In genomic region chr17:82097187-82097918, GRCh38 we compare ENCODE assay signal across 8 cellular contexts. TPM values are rescaled to one million over a fixed set of nuclear protein-coding genes. Genes with fewer than 3 reads are reported as not detected.
DNase-seq lines count a peak whose midpoint lies in the region; ATAC-seq and TF ChIP-seq lines count a peak whose summit lies in the region.

No MANE protein-coding gene starts in this region.

- H3K9me2 ChIP-seq in Loucy (replicated peaks; ENCODE audit: low read depth, low read length) = no peaks in the 10 kb centered on the region

- H3K9me3 ChIP-seq in CD8-positive, alpha-beta T cell (ENCODE audit: low read length) = no peaks in the 10 kb centered on the region
- H3K9me3 ChIP-seq in Loucy (ENCODE audit: insufficient read depth, low read depth, low read length) (no peaks in the 10 kb centered on the region), parathyroid adenoma (ENCODE audit: control insufficient read depth, low read length) (no peaks in the 10 kb centered on the region)

- H3K9ac ChIP-seq in Loucy (ENCODE audit: low read depth, low read length, poor library complexity, severe bottlenecking) = peak overlapping the region; percentile 93
- H3K9ac ChIP-seq in parathyroid adenoma = peak overlapping the region; percentile 50

- peak in 1 of 7 experiments; percentile 11 for DNase-seq in CD8-positive, alpha-beta T cell
- DNase-seq in GM19240 (ENCODE audit: insufficient read length, low spot score) (peak; percentile 61), glomerular visceral epithelial cell (ENCODE audit: extremely low spot score) (peak; percentile 62), NCI-H128 (lab: John Stamatoyannopoulos, UW; ENCODE audit: unreplicated experiment) (no peak), pons (ENCODE audit: low spot score) (no peak)
- DNase-seq in activated naive CD4-positive, alpha-beta T cell treated with anti-CD3 and anti-CD28 coated beads for 36 hours = peak; percentile 35

- no peaks in the 10 kb centered on the region for H3K27me3 Mint-ChIP-seq in CD8-positive, alpha-beta T cell (ENCODE audit: low read depth)
- no peaks in the 10 kb centered on the region for H3K27me3 Mint-ChIP-seq in activated naive CD4-positive, alpha-beta T cell treated with anti-CD3 and anti-CD28 coated beads for 36 hours (ENCODE audit: low read depth)

- H3K4me1 Mint-ChIP-seq in CD8-positive, alpha-beta T cell (ENCODE audit: low read depth) = peaks cover 5% of the 10 kb centered on the region
- peaks cover 14% of the 10 kb centered on the region for H3K4me1 Mint-ChIP-seq in activated naive CD4-positive, alpha-beta T cell treated with anti-CD3 and anti-CD28 coated beads for 36 hours (ENCODE audit: low read depth)

- peak overlapping the region; percentile 41 for H3K27ac Mint-ChIP-seq in CD8-positive, alpha-beta T cell
- H3K27ac Mint-ChIP-seq in activated naive CD4-positive, alpha-beta T cell treated with anti-CD3 and anti-CD28 coated beads for 36 hours = peak overlapping the region; percentile 61

- peak overlapping the region; percentile 54 for H3K4me3 ChIP-seq in CD8-positive, alpha-beta T cell (ENCODE audit: low read depth, low read length)
- H3K4me3 ChIP-seq in Loucy (ENCODE audit: low read length, poor library complexity, severe bottlenecking) (peak overlapping the region; percentile 86), parathyroid adenoma (ENCODE audit: low read depth, low read length) (peak overlapping the region; percentile 64)

- H3K36me3 ChIP-seq in CD8-positive, alpha-beta T cell (ENCODE audit: insufficient read depth, low read length) = peaks cover 15% of the 10 kb centered on the region
- peaks cover 30% of the 10 kb centered on the region; the same call in 1 of the 2 replicates for H3K36me3 ChIP-seq in Loucy (ENCODE audit: insufficient read depth, low read length)
- no peaks in the 10 kb centered on the region for H3K36me3 ChIP-seq in parathyroid adenoma (ENCODE audit: control insufficient read depth, insufficient read depth, low read length)

- H3K4me2 ChIP-seq in Loucy (ENCODE audit: low read depth, low read length, poor library complexity, severe bottlenecking) (peak overlapping the region; percentile 96), parathyroid adenoma (ENCODE audit: low read length) (peak overlapping the region; percentile 89)

- H3K36me3 Mint-ChIP-seq in CD8-positive, alpha-beta T cell = peaks cover 7% of the 10 kb centered on the region
- H3K36me3 Mint-ChIP-seq in activated naive CD4-positive, alpha-beta T cell treated with anti-CD3 and anti-CD28 coated beads for 36 hours (ENCODE audit: low read depth) = peaks cover 13% of the 10 kb centered on the region

- H3K9me3 Mint-ChIP-seq in CD8-positive, alpha-beta T cell = no peaks in the 10 kb centered on the region
- H3K9me3 Mint-ChIP-seq in activated naive CD4-positive, alpha-beta T cell treated with anti-CD3 and anti-CD28 coated beads for 36 hours = no peaks in the 10 kb centered on the region

- POLR2A ChIA-PET in CD8-positive, alpha-beta T cell (lab: Charles Lee) = interaction anchor here (1.0 to 2.0 kb wide), 6 partner anchors 10 to 60 kb away, joined by 4 to 10 read pairs (median 5); partner anchors contain the start of gene DCXR

- no peak for TF ChIP-seq CTCF in CD8-positive, alpha-beta T cell (IDR thresholded peaks at IDR 0.05)
- TF ChIP-seq CTCF in Loucy (conservative IDR thresholded peaks at IDR 0.05; ENCODE audit: low read length) = no peak
- TF ChIP-seq CTCF in parathyroid adenoma (IDR thresholded peaks at IDR 0.05) = no peak

- no peaks in the 10 kb centered on the region for H3F3A ChIP-seq in Loucy (ENCODE audit: low read depth)

- intact Hi-C loops in CD8-positive, alpha-beta T cell (cut with DNase I, micrococcal nuclease) = loop anchor here in 1 of 2 experiments (5.0 kb wide), 1 partner anchor 205 kb away; the partner anchor contains the start of genes ALYREF and ANAPC11
- intact Hi-C loops in activated naive CD4-positive, alpha-beta T cell treated with anti-CD3 and anti-CD28 coated beads for 36 hours (cut with micrococcal nuclease) = no loop called here

- H3K27ac ChIP-seq in CD8-positive, alpha-beta T cell (ENCODE audit: low read depth, low read length) = peak overlapping the region; percentile 60
- peak overlapping the region; percentile 47 for H3K27ac ChIP-seq in parathyroid adenoma

- H4K20me1 ChIP-seq in Loucy (ENCODE audit: insufficient read depth, low read length, poor library complexity, severe bottlenecking) = peaks cover 47% of the 10 kb centered on the region

- CTCF ChIA-PET in CD8-positive, alpha-beta T cell (lab: Charles Lee) = interaction anchor here (1.0 to 1.5 kb wide), 4 partner anchors 9 to 67 kb away, joined by 3 to 5 read pairs (median 3); partner anchors contain the start of gene DCXR
- CTCF ChIA-PET in activated naive CD4-positive, alpha-beta T cell treated with anti-CD3 and anti-CD28 coated beads for 36 hours (lab: Charles Lee) = no interaction called here

- H2AFZ ChIP-seq in Loucy (ENCODE audit: low read length) (no peak overlapping the region), parathyroid adenoma (peak overlapping the region; percentile 82)

- H3K79me2 ChIP-seq in Loucy (ENCODE audit: insufficient read depth, low read length) (peaks cover 67% of the 10 kb centered on the region), parathyroid adenoma (peaks cover 13% of the 10 kb centered on the region)

- H3K27me3 ChIP-seq in CD8-positive, alpha-beta T cell (ENCODE audit: insufficient read depth, low read length) = no peaks in the 10 kb centered on the region
- H3K27me3 ChIP-seq in Loucy (ENCODE audit: insufficient read depth, low read length, poor library complexity, severe bottlenecking) = no peaks in the 10 kb centered on the region
- H3K27me3 ChIP-seq in parathyroid adenoma (ENCODE audit: control insufficient read depth, insufficient read depth, low read length) = no peaks in the 10 kb centered on the region

- peaks cover 20% of the 10 kb centered on the region for H3K4me1 ChIP-seq in CD8-positive, alpha-beta T cell (ENCODE audit: insufficient read depth, low read length)
- H3K4me1 ChIP-seq in Loucy (ENCODE audit: insufficient read depth, low read length, poor library complexity, severe bottlenecking) (peaks cover 24% of the 10 kb centered on the region), parathyroid adenoma (peaks cover 25% of the 10 kb centered on the region)

- no peak for ATAC-seq in CD8-positive, alpha-beta T cell

- H3K4me3 Mint-ChIP-seq in CD8-positive, alpha-beta T cell = peak overlapping the region; percentile 74
- peak overlapping the region; percentile 75 for H3K4me3 Mint-ChIP-seq in activated naive CD4-positive, alpha-beta T cell treated with anti-CD3 and anti-CD28 coated beads for 36 hours

RNA-seq across cellular contexts. Expression of gene FASN, which starts 0.7 kb away (rescaled TPM):
- 100 to 1,000 TPM; 245 to 263 TPM for total RNA-seq in CD8-positive, alpha-beta T cell
- total RNA-seq in activated naive CD4-positive, alpha-beta T cell treated with anti-CD3 and anti-CD28 coated beads for 36 hours = 100 to 1,000 TPM; 183 to 195 TPM

RNA-seq across cellular contexts. Expression of gene DUS1L, which starts 31.7 kb away (rescaled TPM):
- total RNA-seq in CD8-positive, alpha-beta T cell = 100 to 1,000 TPM; 159 to 174 TPM
- total RNA-seq in activated naive CD4-positive, alpha-beta T cell treated with anti-CD3 and anti-CD28 coated beads for 36 hours = 100 to 1,000 TPM; 132 to 133 TPM

RNA-seq across cellular contexts. Expression of gene GPS1, which starts 45.7 kb away (rescaled TPM):
- 10 to 100 TPM; 72.0 to 72.8 TPM for total RNA-seq in CD8-positive, alpha-beta T cell
- 10 to 100 TPM; 91.0 to 91.3 TPM for total RNA-seq in activated naive CD4-positive, alpha-beta T cell treated with anti-CD3 and anti-CD28 coated beads for 36 hours

RNA-seq across cellular contexts. Expression of gene RFNG, which starts 45.7 kb away (rescaled TPM):
- 10 to 100 TPM; 26.2 to 27.2 TPM for total RNA-seq in CD8-positive, alpha-beta T cell
- 10 to 100 TPM; 17.6 to 18.0 TPM for total RNA-seq in activated naive CD4-positive, alpha-beta T cell treated with anti-CD3 and anti-CD28 coated beads for 36 hours

RNA-seq across cellular contexts. Expression of gene DCXR, which starts 59.9 kb away (rescaled TPM):
- total RNA-seq in CD8-positive, alpha-beta T cell = 10 to 100 TPM; 71.7 to 77.7 TPM
- total RNA-seq in activated naive CD4-positive, alpha-beta T cell treated with anti-CD3 and anti-CD28 coated beads for 36 hours = 100 to 1,000 TPM; 139 to 146 TPM

Comparison
In these comparisons a context has a peak if more than half of its experiments do, and no peak if none do; other contexts are left out.
1. DNase-seq: peak in GM19240 (single experiment), activated naive CD4-positive, alpha-beta T cell treated with anti-CD3 and anti-CD28 coated beads for 36 hours (single experiment) and glomerular visceral epithelial cell (single experiment); none in NCI-H128 (single experiment) and pons (single experiment).
2. Peak in every context shown above with its lines, with median percentiles within 50 percentile points of each other: H3K4me3 ChIP-seq.